ENCODE assay signal across 8 cellular contexts in genomic region chr13:74574964-74575728, GRCh38.
DNase-seq lines count a peak whose midpoint lies in the region; ATAC-seq, FAIRE-seq and TF ChIP-seq lines count a peak whose summit lies in the region.

No MANE protein-coding gene starts in this region.

- H3K27me3 ChIP-seq in heart right ventricle: peaks cover 0 to 18% (median 0%) of the 10 kb centered on the region in 7 donors
- H3K27me3 ChIP-seq in kidney epithelial cell (ENCODE audit: control insufficient read depth, insufficient read depth, low read length): peaks cover 2% of the 10 kb centered on the region

- H3K9me3 Mint-ChIP-seq in activated naive CD8-positive, alpha-beta T cell (ENCODE audit: low read depth): no peaks in the 10 kb centered on the region
- H3K9me3 Mint-ChIP-seq in type B pancreatic cell: no peaks in the 10 kb centered on the region

- H3K27ac Mint-ChIP-seq in activated naive CD8-positive, alpha-beta T cell: no peak overlapping the region
- H3K27ac Mint-ChIP-seq in type B pancreatic cell: no peak overlapping the region

- peaks cover 0 to 36% (median 23%) of the 10 kb centered on the region in 9 donors for H3K4me1 ChIP-seq in heart right ventricle

- WGBS in heart right ventricle, 2 donors: 16 to 17% methylated on average over 10 of the region's 10 CpGs

- peaks cover 10% of the 10 kb centered on the region for H3K4me1 Mint-ChIP-seq in activated naive CD8-positive, alpha-beta T cell (ENCODE audit: low read depth)
- H3K4me1 Mint-ChIP-seq in type B pancreatic cell (ENCODE audit: unreplicated experiment): peaks cover 23% of the 10 kb centered on the region

- no peaks in the 10 kb centered on the region for H3K9me3 ChIP-seq in heart right ventricle

- H3K27ac ChIP-seq in heart right ventricle: peak overlapping the region in 9 of 10 donors; percentile 31 to 86 (median 67)

- peak overlapping the region; percentile 78 for H3K4me3 Mint-ChIP-seq in activated naive CD8-positive, alpha-beta T cell
- peak overlapping the region; percentile 84 for H3K4me3 Mint-ChIP-seq in type B pancreatic cell

- no peak for FAIRE-seq in HTR-8/SVneo (lab: Jason Lieb, UNC)

- no peaks in the 10 kb centered on the region for H3K36me3 ChIP-seq in heart right ventricle
- H3K36me3 ChIP-seq in kidney epithelial cell (ENCODE audit: control insufficient read depth, insufficient read depth, low read length): no peaks in the 10 kb centered on the region

- H3K4me3 ChIP-seq in heart right ventricle (peak overlapping the region in 9 of 10 donors; percentile 21 to 51 (median 44)), kidney epithelial cell (ENCODE audit: low read depth, low read length) (peak overlapping the region; percentile 37)

- peaks cover 36% of the 10 kb centered on the region for H3K27me3 Mint-ChIP-seq in activated naive CD8-positive, alpha-beta T cell
- H3K27me3 Mint-ChIP-seq in type B pancreatic cell: peaks cover 33% of the 10 kb centered on the region

- intact Hi-C loops in heart right ventricle (cut with DNase I): loop anchor here in 4 of 10 donors (5.0 to 10.0 kb wide), 9 partner anchors 150 to 740 kb away; partner anchors contain the start of gene KLF12 (in 1 of the 4)
- intact Hi-C loops in cardiac septum (cut with DNase I): loop anchor here (10.0 kb wide), 2 partner anchors 440 to 650 kb away; partner anchors contain the start of gene KLF12

- TF ChIP-seq CTCF in heart right ventricle (IDR thresholded peaks at IDR 0.05): no peak
- TF ChIP-seq CTCF in kidney epithelial cell (IDR thresholded peaks at IDR 0.05; ENCODE audit: insufficient read depth, low read length, poor library complexity, severe bottlenecking): peak; percentile 4
- TF ChIP-seq CTCF in type B pancreatic cell (conservative IDR thresholded peaks at IDR 0.05): no peak

- ATAC-seq in heart right ventricle: no peak

- H3K36me3 Mint-ChIP-seq in activated naive CD8-positive, alpha-beta T cell: no peaks in the 10 kb centered on the region
- no peaks in the 10 kb centered on the region for H3K36me3 Mint-ChIP-seq in type B pancreatic cell

- no peak for DNase-seq in heart right ventricle
- DNase-seq in cardiac septum (ENCODE audit: low spot score): no peak
- DNase-seq in kidney epithelial cell (ENCODE audit: low read depth): no peak
- DNase-seq in type B pancreatic cell (ENCODE audit: extremely low spot score, unreplicated experiment): no peak
- no peak for DNase-seq in activated CD4-positive, CD25-positive, alpha-beta regulatory T cell (lab: John Stamatoyannopoulos, UW)
- DNase-seq in LoVo (ENCODE audit: low spot score): no peak
- DNase-seq in HTR-8/SVneo (ENCODE audit: insufficient read length, low spot score): no peak
